In the genomic region with DNA sequence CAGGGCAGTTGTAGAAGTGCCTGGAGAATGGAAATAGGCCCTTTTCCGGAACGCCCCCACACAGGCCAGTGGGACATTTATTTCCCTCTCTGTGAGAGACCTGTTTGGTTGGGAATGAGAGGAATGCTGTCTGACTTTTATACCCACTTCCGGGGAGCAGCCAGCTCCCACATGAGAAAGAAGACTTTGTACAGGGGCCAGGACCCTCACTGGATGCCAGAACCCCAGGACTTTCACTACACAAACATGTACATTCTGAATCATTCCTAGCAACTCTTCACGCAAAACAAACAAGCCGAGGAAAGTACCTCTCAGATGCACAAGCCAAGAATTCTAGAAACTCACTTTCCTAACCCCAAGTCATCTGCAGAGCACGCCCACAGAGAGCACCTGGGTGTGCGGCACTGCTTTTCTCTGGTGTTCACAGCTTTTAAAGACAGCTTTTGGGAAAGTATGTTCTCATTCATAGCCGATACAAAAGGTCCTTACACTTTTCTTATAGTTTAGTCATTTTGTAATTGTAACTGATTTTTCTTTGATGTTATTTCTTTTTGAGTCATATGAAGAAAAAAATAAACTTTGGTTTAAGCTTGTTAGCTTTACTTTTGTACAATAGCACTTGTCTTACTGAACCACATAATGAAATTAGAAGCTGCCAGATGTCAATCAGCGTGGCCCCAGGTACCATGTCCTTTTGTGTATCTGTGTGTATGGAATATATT, we compare ENCODE assay signal across 1 cellular context.
A peak's percentile ranks its signal among the peaks of the same experiment; 100 is the strongest.
TF ChIP-seq lines count a peak whose summit lies in the region.

No MANE protein-coding gene starts in this region.

TF ChIP-seq in GM12878, 131 proteins besides CTCF, POLR2A, EP300 and RAD21 (continued from another document):
- TF ChIP-seq, protein P1, sequence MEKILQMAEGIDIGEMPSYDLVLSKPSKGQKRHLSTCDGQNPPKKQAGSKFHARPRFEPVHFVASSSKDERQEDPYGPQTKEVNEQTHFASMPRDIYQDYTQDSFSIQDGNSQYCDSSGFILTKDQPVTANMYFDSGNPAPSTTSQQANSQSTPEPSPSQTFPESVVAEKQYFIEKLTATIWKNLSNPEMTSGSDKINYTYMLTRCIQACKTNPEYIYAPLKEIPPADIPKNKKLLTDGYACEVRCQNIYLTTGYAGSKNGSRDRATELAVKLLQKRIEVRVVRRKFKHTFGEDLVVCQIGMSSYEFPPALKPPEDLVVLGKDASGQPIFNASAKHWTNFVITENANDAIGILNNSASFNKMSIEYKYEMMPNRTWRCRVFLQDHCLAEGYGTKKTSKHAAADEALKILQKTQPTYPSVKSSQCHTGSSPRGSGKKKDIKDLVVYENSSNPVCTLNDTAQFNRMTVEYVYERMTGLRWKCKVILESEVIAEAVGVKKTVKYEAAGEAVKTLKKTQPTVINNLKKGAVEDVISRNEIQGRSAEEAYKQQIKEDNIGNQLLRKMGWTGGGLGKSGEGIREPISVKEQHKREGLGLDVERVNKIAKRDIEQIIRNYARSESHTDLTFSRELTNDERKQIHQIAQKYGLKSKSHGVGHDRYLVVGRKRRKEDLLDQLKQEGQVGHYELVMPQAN (conservative IDR thresholded peaks at IDR 0.05): no peak; the same call in 1 of the 2 replicates
- TF ChIP-seq PAX5 (IDR thresholded peaks at IDR 0.05; ENCODE audit: borderline replicate concordance, low read depth, low read length) (peak; percentile 96), ASH2L (IDR thresholded peaks at IDR 0.05; ENCODE audit: borderline replicate concordance, low read depth) (no peak), ZNF384 (IDR thresholded peaks at IDR 0.05; ENCODE audit: borderline replicate concordance, low read depth, low read length) (no peak), ZNF207 (IDR thresholded peaks at IDR 0.05; ENCODE audit: borderline replicate concordance) (no peak), HDGF (IDR thresholded peaks at IDR 0.05) (no peak), STAT3 (IDR thresholded peaks at IDR 0.05; ENCODE audit: low read depth, low read length) (no peak), HCFC1 (IDR thresholded peaks at IDR 0.05; ENCODE audit: low read length) (no peak), SMAD5 (IDR thresholded peaks at IDR 0.05; ENCODE audit: low read depth) (no peak), JUNB (IDR thresholded peaks at IDR 0.05) (peak; percentile 97), ETV6 (conservative IDR thresholded peaks at IDR 0.05 in 1 of 2, IDR thresholded peaks at IDR 0.05 in 1 of 2; ENCODE audit: borderline replicate concordance in 1 of 2, low read depth in 1 of 2) (peak in 1 of 2 experiments; percentile 85; a peak in 2 of 4 replicates), MTA3 (IDR thresholded peaks at IDR 0.05; ENCODE audit: borderline replicate concordance, low read length) (peak; percentile 93; the same call in 1 of the 2 replicates), MXI1 (IDR thresholded peaks at IDR 0.05; ENCODE audit: low read depth, low read length) (peak; percentile 77; the same call in 1 of the 2 replicates), RCOR1 (conservative IDR thresholded peaks at IDR 0.05; ENCODE audit: low read depth, low read length) (no peak), POU2F2 (IDR thresholded peaks at IDR 0.05; ENCODE audit: borderline replicate concordance, low read depth, low read length) (peak; percentile 83; the same call in 2 of the 3 replicates), JUND (IDR thresholded peaks at IDR 0.05; ENCODE audit: low read depth, low read length) (peak; percentile 42; the same call in 1 of the 2 replicates)
- TF ChIP-seq, protein P2, sequence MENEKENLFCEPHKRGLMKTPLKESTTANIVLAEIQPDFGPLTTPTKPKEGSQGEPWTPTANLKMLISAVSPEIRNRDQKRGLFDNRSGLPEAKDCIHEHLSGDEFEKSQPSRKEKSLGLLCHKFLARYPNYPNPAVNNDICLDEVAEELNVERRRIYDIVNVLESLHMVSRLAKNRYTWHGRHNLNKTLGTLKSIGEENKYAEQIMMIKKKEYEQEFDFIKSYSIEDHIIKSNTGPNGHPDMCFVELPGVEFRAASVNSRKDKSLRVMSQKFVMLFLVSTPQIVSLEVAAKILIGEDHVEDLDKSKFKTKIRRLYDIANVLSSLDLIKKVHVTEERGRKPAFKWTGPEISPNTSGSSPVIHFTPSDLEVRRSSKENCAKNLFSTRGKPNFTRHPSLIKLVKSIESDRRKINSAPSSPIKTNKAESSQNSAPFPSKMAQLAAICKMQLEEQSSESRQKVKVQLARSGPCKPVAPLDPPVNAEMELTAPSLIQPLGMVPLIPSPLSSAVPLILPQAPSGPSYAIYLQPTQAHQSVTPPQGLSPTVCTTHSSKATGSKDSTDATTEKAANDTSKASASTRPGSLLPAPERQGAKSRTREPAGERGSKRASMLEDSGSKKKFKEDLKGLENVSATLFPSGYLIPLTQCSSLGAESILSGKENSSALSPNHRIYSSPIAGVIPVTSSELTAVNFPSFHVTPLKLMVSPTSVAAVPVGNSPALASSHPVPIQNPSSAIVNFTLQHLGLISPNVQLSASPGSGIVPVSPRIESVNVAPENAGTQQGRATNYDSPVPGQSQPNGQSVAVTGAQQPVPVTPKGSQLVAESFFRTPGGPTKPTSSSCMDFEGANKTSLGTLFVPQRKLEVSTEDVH (IDR thresholded peaks at IDR 0.05; ENCODE audit: low read depth, partially characterized antibody): no peak
- TF ChIP-seq, protein P3, sequence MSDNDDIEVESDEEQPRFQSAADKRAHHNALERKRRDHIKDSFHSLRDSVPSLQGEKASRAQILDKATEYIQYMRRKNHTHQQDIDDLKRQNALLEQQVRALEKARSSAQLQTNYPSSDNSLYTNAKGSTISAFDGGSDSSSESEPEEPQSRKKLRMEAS (IDR thresholded peaks at IDR 0.05; ENCODE audit: low read depth, low read length): no peak
TF ChIP-seq in GM12878: peak in this region for 59.
